Comparison of ENCODE assay signal across 8 cellular contexts in genomic region chr16:50367777-50368409, GRCh38. TPM values are rescaled to one million over a fixed set of nuclear protein-coding genes. Genes with fewer than 3 reads are reported as not detected.
DNase-seq lines count a peak whose midpoint lies in the region; ATAC-seq, FAIRE-seq and TF ChIP-seq lines count a peak whose summit lies in the region.

No MANE protein-coding gene starts in this region.

- peaks cover 47% of the 10 kb centered on the region for H3K79me2 ChIP-seq in keratinocyte (ENCODE audit: control insufficient read depth, insufficient read depth, low read length)

- no peaks in the 10 kb centered on the region for H3K27me3 Mint-ChIP-seq in activated CD4-positive, alpha-beta T cell treated with anti-CD3 and anti-CD28 coated beads for 36 hours
- peaks cover 2% of the 10 kb centered on the region for H3K27me3 Mint-ChIP-seq in activated CD8-positive, alpha-beta T cell treated with anti-CD3 and anti-CD28 coated beads, Interleukin-2, amount 10 ng/mL, durations not matched to agents 7 days and 5 days (ENCODE audit: low read depth)

- peaks cover 30% of the 10 kb centered on the region for H3K36me3 Mint-ChIP-seq in activated CD4-positive, alpha-beta T cell treated with anti-CD3 and anti-CD28 coated beads for 36 hours (ENCODE audit: low read depth)
- peaks cover 40% of the 10 kb centered on the region for H3K36me3 Mint-ChIP-seq in activated CD8-positive, alpha-beta T cell treated with anti-CD3 and anti-CD28 coated beads, Interleukin-2, amount 10 ng/mL, durations not matched to agents 7 days and 5 days (ENCODE audit: low read depth)

- peak overlapping the region; percentile 80 for H3K27ac ChIP-seq in keratinocyte (ENCODE audit: control insufficient read depth, insufficient read depth, low read length)
- peak overlapping the region; percentile 88 for H3K27ac ChIP-seq in suprapubic skin

- no peak for TF ChIP-seq EP300 in suprapubic skin (IDR thresholded peaks at IDR 0.05)

- WGBS in suprapubic skin: 2% methylated on average over 23 of the region's 23 CpGs

- peak overlapping the region; percentile 86 for H3K27ac Mint-ChIP-seq in activated CD4-positive, alpha-beta T cell treated with anti-CD3 and anti-CD28 coated beads for 36 hours
- peak overlapping the region; percentile 78 for H3K27ac Mint-ChIP-seq in activated CD8-positive, alpha-beta T cell treated with anti-CD3 and anti-CD28 coated beads, Interleukin-2, amount 10 ng/mL, durations not matched to agents 7 days and 5 days

- peak overlapping the region; percentile 89 for H3K4me3 Mint-ChIP-seq in activated CD4-positive, alpha-beta T cell treated with anti-CD3 and anti-CD28 coated beads for 36 hours
- peak overlapping the region; percentile 82 for H3K4me3 Mint-ChIP-seq in activated CD8-positive, alpha-beta T cell treated with anti-CD3 and anti-CD28 coated beads, Interleukin-2, amount 10 ng/mL, durations not matched to agents 7 days and 5 days

- H3K9ac ChIP-seq in keratinocyte (ENCODE audit: control insufficient read depth, extremely low read depth, insufficient read depth, low read length): peak overlapping the region; percentile 84

- H3K4me3 ChIP-seq in keratinocyte (ENCODE audit: control insufficient read depth in 2 of 3, extremely low read depth in 1 of 3, insufficient read depth in 2 of 3, low read depth in 1 of 3, low read length in 3 of 3): peak overlapping the region; percentile 64 to 86 (median 78)
- peak overlapping the region; percentile 93 for H3K4me3 ChIP-seq in suprapubic skin

- H3K4me2 ChIP-seq in keratinocyte (ENCODE audit: control insufficient read depth, extremely low read depth, insufficient read depth, low read depth, low read length): peak overlapping the region; percentile 93

- POLR2A ChIA-PET in activated CD4-positive, alpha-beta T cell treated with anti-CD3 and anti-CD28 coated beads for 36 hours (lab: Charles Lee): interaction anchor here (0.6 to 1.4 kb wide), 4 partner anchors 11 to 317 kb away, joined by 3 to 7 read pairs (median 4); no protein-coding TSS in a partner anchor
- POLR2A ChIA-PET in activated CD8-positive, alpha-beta T cell treated with anti-CD3 and anti-CD28 coated beads, Interleukin-2, amount 10 ng/mL, durations not matched to agents 7 days and 5 days (lab: Charles Lee): interaction anchor here (0.5 to 1.4 kb wide), 3 partner anchors 343 to 462 kb away, joined by 3 to 4 read pairs (median 3); partner anchors contain the start of gene CNEP1R1

- TF ChIP-seq POLR2A in suprapubic skin (IDR thresholded peaks at IDR 0.05): no peak

- no peaks in the 10 kb centered on the region for H3K27me3 ChIP-seq in keratinocyte (ENCODE audit: control insufficient read depth, extremely low read depth, insufficient read depth, low read length)
- H3K27me3 ChIP-seq in suprapubic skin: no peaks in the 10 kb centered on the region

- DNase-seq in activated CD4-positive, alpha-beta T cell treated with anti-CD3 and anti-CD28 coated beads for 36 hours: no peak
- no peak for DNase-seq in activated CD4-positive, alpha-beta T cell treated with anti-CD3 and anti-CD28 coated beads for 4 hours
- peak; percentile 31 for DNase-seq in activated CD8-positive, alpha-beta T cell treated with anti-CD3 and anti-CD28 coated beads, Interleukin-2, amount 10 ng/mL, durations not matched to agents 7 days and 5 days
- DNase-seq in keratinocyte (ENCODE audit: low read depth, low spot score) (no peak), suprapubic skin (ENCODE audit: low spot score in 2 of 2) (no peak), NCI-H1048 (lab: John Stamatoyannopoulos, UW) (no peak), CD1c-positive myeloid dendritic cell (ENCODE audit: extremely low spot score) (no peak), DMS114 treated with DMSO at 0.1 percent for 48 hours (lab: John Stamatoyannopoulos, UW; ENCODE audit: unreplicated experiment) (no peak)

- peaks cover 7 to 12% of the 10 kb centered on the region in 2 experiments for H3K36me3 ChIP-seq in keratinocyte (ENCODE audit: control insufficient read depth in 2 of 2, extremely low read depth in 1 of 2, insufficient read depth in 2 of 2, low read length in 2 of 2)
- peaks cover 23% of the 10 kb centered on the region for H3K36me3 ChIP-seq in suprapubic skin

- H3K9me3 ChIP-seq in keratinocyte (ENCODE audit: control insufficient read depth, low read depth, low read length) (no peaks in the 10 kb centered on the region), suprapubic skin (no peaks in the 10 kb centered on the region)

- no peaks in the 10 kb centered on the region for H3K9me1 ChIP-seq in keratinocyte (ENCODE audit: control insufficient read depth, extremely low read depth, insufficient read depth, low read length)

- CTCF ChIA-PET in activated CD4-positive, alpha-beta T cell treated with anti-CD3 and anti-CD28 coated beads for 36 hours (lab: Charles Lee): interaction anchor here (0.7 to 3.3 kb wide), 14 partner anchors 9 to 439 kb away, joined by 3 to 31 read pairs (median 4); partner anchors contain the start of gene CNEP1R1
- CTCF ChIA-PET in activated CD8-positive, alpha-beta T cell treated with anti-CD3 and anti-CD28 coated beads, Interleukin-2, amount 10 ng/mL, durations not matched to agents 7 days and 5 days (lab: Charles Lee): interaction anchor here (0.6 to 5.0 kb wide), 16 partner anchors 9 to 439 kb away, joined by 3 to 37 read pairs (median 7); partner anchors contain the start of gene CNEP1R1

- dilution Hi-C loops in keratinocyte (cut with MboI; ENCODE audit: extremely low pct_ligation_motif_present, low sequenced_read_pairs): no loop called here

- H3K9me3 Mint-ChIP-seq in activated CD4-positive, alpha-beta T cell treated with anti-CD3 and anti-CD28 coated beads for 36 hours (ENCODE audit: low read depth): no peaks in the 10 kb centered on the region
- H3K9me3 Mint-ChIP-seq in activated CD8-positive, alpha-beta T cell treated with anti-CD3 and anti-CD28 coated beads, Interleukin-2, amount 10 ng/mL, durations not matched to agents 7 days and 5 days (ENCODE audit: insufficient read depth): no peaks in the 10 kb centered on the region

- no peaks in the 10 kb centered on the region for H4K20me1 ChIP-seq in keratinocyte (ENCODE audit: control insufficient read depth, extremely low read depth, insufficient read depth, low read length)

- no peak for FAIRE-seq in keratinocyte (lab: Jason Lieb, UNC)

- intact Hi-C loops in activated CD4-positive, alpha-beta T cell treated with anti-CD3 and anti-CD28 coated beads for 36 hours (cut with DNase I, micrococcal nuclease): loop anchor here (1.0 to 5.0 kb wide), 10 partner anchors 29 to 439 kb away; partner anchors contain the start of genes ADCY7 (in 1 of the 2), NKD1 (in 1 of the 2) and TENT4B (in 1 of the 2)

- H3K4me1 ChIP-seq in keratinocyte (ENCODE audit: control insufficient read depth, extremely low read depth, insufficient read depth, low read length): peaks cover 11% of the 10 kb centered on the region
- peaks cover 40% of the 10 kb centered on the region for H3K4me1 ChIP-seq in suprapubic skin

- TF ChIP-seq CTCF in keratinocyte (optimal IDR thresholded peaks at IDR 0.05 in 1 of 3, IDR thresholded peaks at IDR 0.05 in 1 of 3, conservative IDR thresholded peaks at IDR 0.05 in 1 of 3; ENCODE audit: extremely low read depth in 1 of 3, insufficient read depth in 2 of 3, low read length in 3 of 3) (no peak), suprapubic skin (IDR thresholded peaks at IDR 0.05) (no peak)

- H2AFZ ChIP-seq in keratinocyte (ENCODE audit: control insufficient read depth, low read length): peak overlapping the region; percentile 16

- no peak for ATAC-seq in activated CD4-positive, alpha-beta T cell treated with anti-CD3 and anti-CD28 coated beads for 36 hours
- ATAC-seq in activated CD8-positive, alpha-beta T cell treated with anti-CD3 and anti-CD28 coated beads, Interleukin-2, amount 10 ng/mL, durations not matched to agents 7 days and 5 days: no peak

- peaks cover 42% of the 10 kb centered on the region for H3K4me1 Mint-ChIP-seq in activated CD4-positive, alpha-beta T cell treated with anti-CD3 and anti-CD28 coated beads for 36 hours
- H3K4me1 Mint-ChIP-seq in activated CD8-positive, alpha-beta T cell treated with anti-CD3 and anti-CD28 coated beads, Interleukin-2, amount 10 ng/mL, durations not matched to agents 7 days and 5 days (ENCODE audit: low read depth): peaks cover 41% of the 10 kb centered on the region

RNA-seq across cellular contexts. Expression of gene BRD7, which starts 0.9 kb away (rescaled TPM):
- total RNA-seq in activated CD4-positive, alpha-beta T cell treated with anti-CD3 and anti-CD28 coated beads for 36 hours: 100 to 1,000 TPM in 1 of 2 experiments, 10 to 100 TPM in 1; 87.7 to 104 TPM
- 10 to 100 TPM; 88.9 to 90.4 TPM for total RNA-seq in activated CD8-positive, alpha-beta T cell treated with anti-CD3 and anti-CD28 coated beads, Interleukin-2, amount 10 ng/mL, durations not matched to agents 7 days and 5 days
- 44.0 to 66.6 TPM (median 47.8 TPM) in 3 replicates for polyA plus RNA-seq in keratinocyte
- 193 TPM for polyA plus RNA-seq in keratinocyte (2011; ENCODE audit: low read depth)
- polyA plus RNA-seq in keratinocyte (2011; cell fraction: cytosol; rRNA removed): 37.9 and 66.4 TPM in 2 replicates
- 37.3 and 43.2 TPM in 2 replicates for polyA plus RNA-seq in keratinocyte (2011; cell fraction: nucleus; rRNA removed)
- polyA plus RNA-seq in keratinocyte (2012; ENCODE audit: low replicate concordance): 46.7 and 60.7 TPM in 2 replicates
- polyA minus RNA-seq in keratinocyte: 23.2 to 70.3 TPM (median 29.4 TPM) in 3 replicates
- 18.0 TPM for polyA minus RNA-seq in keratinocyte (2011; cell fraction: cytosol; rRNA and poly(A)+ RNA removed)
- 14.7 and 30.7 TPM in 2 replicates for polyA minus RNA-seq in keratinocyte (2011; cell fraction: nucleus; rRNA and poly(A)+ RNA removed)
- total RNA-seq in suprapubic skin: 10 to 100 TPM; 53.1 to 62.0 (median 56.2) TPM
